12 cellular contexts compared by ENCODE assay signal in the genomic region with DNA sequence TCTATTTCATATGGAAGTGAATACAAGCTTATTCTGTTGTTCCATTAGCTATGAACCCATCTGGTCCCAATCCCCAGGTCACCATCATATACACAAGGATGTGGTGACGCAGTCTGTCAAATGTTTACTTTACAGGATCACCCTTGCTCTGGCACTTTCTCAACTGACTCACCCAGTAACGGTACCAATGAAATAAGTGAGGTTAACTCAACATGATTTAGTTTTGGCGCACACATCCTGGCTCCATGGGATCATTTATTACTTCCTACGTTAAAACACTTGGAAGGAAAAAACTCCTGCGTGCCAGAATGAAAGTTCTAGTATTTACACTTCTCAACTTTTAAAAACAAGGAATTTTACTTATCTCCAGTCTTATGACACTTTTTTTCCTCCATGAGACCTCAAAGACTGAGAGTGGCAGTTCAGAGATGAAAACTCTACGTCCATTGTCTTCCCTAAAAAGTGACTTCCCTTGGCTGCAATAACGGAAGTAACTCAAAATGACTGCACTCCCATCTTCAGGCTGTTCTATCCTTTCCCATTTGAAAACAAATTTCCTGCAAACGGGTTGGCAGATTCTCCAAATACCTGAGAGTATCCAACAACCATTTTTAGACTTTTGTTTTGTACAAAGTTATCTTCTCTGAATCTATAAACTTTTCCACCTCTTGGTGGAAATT. TPM values are rescaled to one million over a fixed set of nuclear protein-coding genes. Genes with fewer than 3 reads are reported as not detected.
DNase-seq lines count a peak whose midpoint lies in the region; ATAC-seq and TF ChIP-seq lines count a peak whose summit lies in the region.
"Had no signal": no experiment of that assay in that cellular context is flagged by ENCODE, and none has a peak within 500 bp of the region (broad histone marks: within the 10 kb centered on the region; RNA-seq: fewer than 3 reads in every experiment).

No MANE protein-coding gene starts in this region.

- H3K9me3 ChIP-seq in right atrium auricular region (no peaks in the 10 kb centered on the region), transverse colon (no peaks in the 10 kb centered on the region), SJCRH30 (replicated peaks) (no peaks in the 10 kb centered on the region)
- H3K9me3 ChIP-seq: gastrocnemius medialis had no signal

- DNase-seq in activated T-cell treated with anti-CD3 and anti-CD28 coated beads, Interleukin-2, amount 50 U/mL, for 72 hours, result no peak
- DNase-seq in activated T-cell treated with anti-CD3 and anti-CD28 coated beads, Interleukin-2, amount 50 U/mL, for 24 hours, result no peak
- DNase-seq in amniotic stem cell (lab: John Stamatoyannopoulos, UW) (peak; percentile 59), right atrium auricular region (ENCODE audit: low spot score) (peak; percentile 65), transverse colon (no peak), SIG-M5 (lab: John Stamatoyannopoulos, UW) (no peak), occipital lobe (lab: John Stamatoyannopoulos, UW) (no peak), SJCRH30 (no peak)
- DNase-seq: activated naive CD4-positive, alpha-beta T cell treated with Interleukin-2 at 50 U/mL for 16 hours; AML-193; gastrocnemius medialis; stimulated activated CD4-positive, alpha-beta T cell treated with anti-CD3 and anti-CD28 coated beads, Interleukin-4, amount 100 ng/mL, for 24 hours had no signal

- H3K4me1 Mint-ChIP-seq in activated T-cell treated with anti-CD3 and anti-CD28 coated beads, Interleukin-2, amount 50 U/mL, for 72 hours (ENCODE audit: low read depth), result peaks cover 6% of the 10 kb centered on the region
- H3K4me1 Mint-ChIP-seq in activated T-cell treated with anti-CD3 and anti-CD28 coated beads, Interleukin-2, amount 50 U/mL, for 24 hours (ENCODE audit: low read depth), result no peaks in the 10 kb centered on the region

- H3K36me3 Mint-ChIP-seq in activated T-cell treated with anti-CD3 and anti-CD28 coated beads, Interleukin-2, amount 50 U/mL, for 72 hours (ENCODE audit: insufficient read depth in 2 of 2), result no peaks in the 10 kb centered on the region
- H3K36me3 Mint-ChIP-seq in activated T-cell treated with anti-CD3 and anti-CD28 coated beads, Interleukin-2, amount 50 U/mL, for 24 hours (ENCODE audit: low read depth), result peaks cover 8% of the 10 kb centered on the region

- H3K4me3 Mint-ChIP-seq in activated T-cell treated with anti-CD3 and anti-CD28 coated beads, Interleukin-2, amount 50 U/mL, for 72 hours, result no peak overlapping the region
- H3K4me3 Mint-ChIP-seq in activated T-cell treated with anti-CD3 and anti-CD28 coated beads, Interleukin-2, amount 50 U/mL, for 24 hours, result no peak overlapping the region

- no peak for ATAC-seq in activated T-cell treated with anti-CD3 and anti-CD28 coated beads, Interleukin-2, amount 50 U/mL, for 72 hours (replicated peaks in 1 of 2)
- ATAC-seq: gastrocnemius medialis had no signal

- H3K9me3 Mint-ChIP-seq in activated T-cell treated with anti-CD3 and anti-CD28 coated beads, Interleukin-2, amount 50 U/mL, for 72 hours, result no peaks in the 10 kb centered on the region
- H3K9me3 Mint-ChIP-seq in activated T-cell treated with anti-CD3 and anti-CD28 coated beads, Interleukin-2, amount 50 U/mL, for 24 hours, result no peaks in the 10 kb centered on the region

- TF ChIP-seq CTCF in right atrium auricular region (IDR thresholded peaks at IDR 0.05) (no peak), transverse colon (IDR thresholded peaks at IDR 0.05) (no peak)

- peak overlapping the region; percentile 33 for H3K27ac Mint-ChIP-seq in activated T-cell treated with anti-CD3 and anti-CD28 coated beads, Interleukin-2, amount 50 U/mL, for 72 hours
- H3K27ac Mint-ChIP-seq in activated T-cell treated with anti-CD3 and anti-CD28 coated beads, Interleukin-2, amount 50 U/mL, for 24 hours, result no peak overlapping the region

- no peak overlapping the region for H3K4me3 ChIP-seq in right atrium auricular region
- no peak overlapping the region for H3K4me3 ChIP-seq in transverse colon
- no peak overlapping the region for H3K4me3 ChIP-seq in SJCRH30
- H3K4me3 ChIP-seq: gastrocnemius medialis had no signal

- H3K4me1 ChIP-seq in right atrium auricular region, result no peaks in the 10 kb centered on the region
- peaks cover 0 to 14% (median 4%) of the 10 kb centered on the region in 4 donors for H3K4me1 ChIP-seq in transverse colon
- H3K4me1 ChIP-seq in SJCRH30, result no peaks in the 10 kb centered on the region
- H3K4me1 ChIP-seq: gastrocnemius medialis had no signal

- intact Hi-C loops in transverse colon (cut with DNase I; ENCODE audit: low total_unique reads), result no loop called here

- in situ Hi-C loops in transverse colon (cut with MboI; ENCODE audit: low pct_ligation_motif_present in 1 of 4, low pct_unique_long_range_greater_than_20kb in 1 of 4, low sequenced_read_pairs in 3 of 4), result no loop called here

- WGBS in transverse colon (ENCODE audit: low coverage in 1 of 2), 2 donors, result 24 to 29% methylated on average over 7 to 8 of the region's 8 CpGs

- H3K36me3 ChIP-seq in right atrium auricular region (no peaks in the 10 kb centered on the region), transverse colon (no peaks in the 10 kb centered on the region), SJCRH30 (peaks cover 5% of the 10 kb centered on the region; the same call in 1 of the 2 replicates)
- H3K36me3 ChIP-seq: gastrocnemius medialis had no signal

- H3K27ac ChIP-seq in right atrium auricular region (no peak overlapping the region), transverse colon (peak overlapping the region in 3 of 4 donors; percentile 12 to 69 (median 31)), SJCRH30 (no peak overlapping the region)
- H3K27ac ChIP-seq: gastrocnemius medialis had no signal

- H3K27me3 Mint-ChIP-seq in activated T-cell treated with anti-CD3 and anti-CD28 coated beads, Interleukin-2, amount 50 U/mL, for 72 hours (ENCODE audit: low read depth), result no peaks in the 10 kb centered on the region
- no peaks in the 10 kb centered on the region for H3K27me3 Mint-ChIP-seq in activated T-cell treated with anti-CD3 and anti-CD28 coated beads, Interleukin-2, amount 50 U/mL, for 24 hours

- no peak for TF ChIP-seq POLR2A in transverse colon (IDR thresholded peaks at IDR 0.05)

- TF ChIP-seq EP300 in transverse colon (IDR thresholded peaks at IDR 0.05; ENCODE audit: low read depth), result peak; percentile 37

- H3K27me3 ChIP-seq in right atrium auricular region (no peaks in the 10 kb centered on the region), transverse colon (no peaks in the 10 kb centered on the region), SJCRH30 (no peaks in the 10 kb centered on the region)
- H3K27me3 ChIP-seq: gastrocnemius medialis had no signal

RNA-seq across cellular contexts. Expression of a gene that starts 15.9 kb away (rescaled TPM):
- 1 to 10 TPM; 8.0 to 9.5 TPM for total RNA-seq in activated T-cell treated with anti-CD3 and anti-CD28 coated beads, Interleukin-2, amount 50 U/mL, for 72 hours
- 1 to 10 TPM; 2.3 to 2.6 TPM for total RNA-seq in right atrium auricular region
- total RNA-seq in transverse colon, result 1 to 10 TPM; 2.2 to 6.4 (median 4.4) TPM
- total RNA-seq in occipital lobe, result 73.2 TPM
- 13.2 and 16.7 TPM in 2 replicates for total RNA-seq in SJCRH30 (2014; rRNA removed; shearing (Covaris generic))

Comparison
In these comparisons a context has a peak if more than half of its experiments do, and no peak if none do; other contexts are left out.
1. DNase-seq: peak in amniotic stem cell (single experiment) and right atrium auricular region (single experiment); none in activated T-cell treated with anti-CD3 and anti-CD28 coated beads, Interleukin-2, amount 50 U/mL, for 72 hours (0 of 2), activated T-cell treated with anti-CD3 and anti-CD28 coated beads, Interleukin-2, amount 50 U/mL, for 24 hours (single experiment), transverse colon (single experiment), SIG-M5 (single experiment), occipital lobe (single experiment) and SJCRH30 (0 of 2).
2. H3K27ac ChIP-seq: peak in transverse colon (3 of 4); none in right atrium auricular region (0 of 2) and SJCRH30 (single experiment).